In the genomic region with DNA sequence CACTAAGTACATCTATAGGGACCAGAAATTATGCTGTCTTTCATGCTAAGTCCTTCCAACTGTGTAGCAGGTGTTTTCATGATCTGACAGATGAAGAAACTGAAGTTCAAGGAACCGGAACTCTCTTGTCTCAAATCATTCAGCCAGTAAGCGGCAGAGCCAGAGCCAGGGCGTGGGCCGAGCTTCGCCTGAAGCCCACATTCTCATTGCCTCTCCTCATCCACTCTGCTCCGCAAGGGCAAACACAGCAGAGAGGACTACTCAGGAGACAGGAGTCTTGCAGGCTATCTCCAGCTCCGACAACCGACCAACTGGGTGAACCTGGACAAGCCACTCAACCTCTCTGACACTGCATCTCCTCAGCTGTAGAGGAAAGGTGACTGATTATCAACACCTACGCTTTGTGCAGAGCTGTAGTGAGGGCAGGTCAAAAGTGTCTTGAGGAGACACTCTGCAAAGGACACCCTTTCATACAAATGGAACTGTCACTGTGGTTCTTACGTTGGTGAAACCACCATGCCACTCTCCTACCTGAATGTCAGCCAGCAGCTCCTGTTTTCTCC, we compare ENCODE assay signal across 8 cellular contexts.
DNase-seq lines count a peak whose midpoint lies in the region; ATAC-seq and TF ChIP-seq lines count a peak whose summit lies in the region.

No MANE protein-coding gene starts in this region.

- H3K27me3 ChIP-seq in lower lobe of right lung (ENCODE audit: low read depth), result no peaks in the 10 kb centered on the region
- H3K27me3 ChIP-seq in prostate gland (replicated peaks; ENCODE audit: insufficient read depth), result no peaks in the 10 kb centered on the region
- H3K27me3 ChIP-seq in right atrium auricular region, result no peaks in the 10 kb centered on the region

- DNase-seq in GM12865 (ENCODE audit: low read depth), result peak; percentile 94
- DNase-seq in lower lobe of right lung, result no peak
- DNase-seq in prostate gland (ENCODE audit: low spot score), result no peak
- DNase-seq in foreskin melanocyte, result no peak
- no peak for DNase-seq in HT-29 (ENCODE audit: low spot score)
- DNase-seq in right atrium auricular region (ENCODE audit: low spot score), result no peak

- H3K4me3 ChIP-seq in GM12865 (ENCODE audit: low read depth, low read length) (peak overlapping the region; percentile 63), lower lobe of right lung (no peak overlapping the region), prostate gland (no peak overlapping the region), right atrium auricular region (no peak overlapping the region)

- ATAC-seq in GM19452 (IDR thresholded peaks at IDR 0.05; ENCODE audit: unreplicated experiment) (peak; percentile 48), HG03571 (IDR thresholded peaks at IDR 0.05; ENCODE audit: unreplicated experiment) (peak; percentile 48), lower lobe of right lung (peak; percentile 79 to 80)

- H3K4me1 ChIP-seq in lower lobe of right lung, result peaks cover 42% of the 10 kb centered on the region
- no peaks in the 10 kb centered on the region for H3K4me1 ChIP-seq in prostate gland (replicated peaks)
- H3K4me1 ChIP-seq in right atrium auricular region, result peaks cover 0 to 19% of the 10 kb centered on the region in 2 donors

- 77% methylated on average over 10 of the region's 10 CpGs for WGBS in prostate gland

- intact Hi-C loops in lower lobe of right lung (cut with DNase I), result no loop called here
- intact Hi-C loops in prostate gland (cut with DNase I), result loop anchor here (5.0 kb wide), 1 partner anchor 212 kb away; no protein-coding TSS in a partner anchor

- H3K9me3 ChIP-seq in lower lobe of right lung (no peaks in the 10 kb centered on the region), prostate gland (no peaks in the 10 kb centered on the region), right atrium auricular region (no peaks in the 10 kb centered on the region)

- no peak for TF ChIP-seq POLR2A in prostate gland (IDR thresholded peaks at IDR 0.05)

- no peak overlapping the region for H3K27ac ChIP-seq in lower lobe of right lung
- H3K27ac ChIP-seq in prostate gland, result no peak overlapping the region
- no peak overlapping the region for H3K27ac ChIP-seq in right atrium auricular region

- H3K36me3 ChIP-seq in lower lobe of right lung (peaks cover 49% of the 10 kb centered on the region), prostate gland (no peaks in the 10 kb centered on the region), right atrium auricular region (peaks cover 6% of the 10 kb centered on the region)

- no peak for TF ChIP-seq CTCF in GM12865 (IDR thresholded peaks at IDR 0.05; ENCODE audit: insufficient read depth, low read depth, low read length, missing control alignments)
- TF ChIP-seq CTCF in lower lobe of right lung (IDR thresholded peaks at IDR 0.05), result no peak
- no peak for TF ChIP-seq CTCF in prostate gland (IDR thresholded peaks at IDR 0.05)
- TF ChIP-seq CTCF in right atrium auricular region (IDR thresholded peaks at IDR 0.05), result no peak
